Comparison of ENCODE assay signal across 8 cellular contexts in the genomic region with DNA sequence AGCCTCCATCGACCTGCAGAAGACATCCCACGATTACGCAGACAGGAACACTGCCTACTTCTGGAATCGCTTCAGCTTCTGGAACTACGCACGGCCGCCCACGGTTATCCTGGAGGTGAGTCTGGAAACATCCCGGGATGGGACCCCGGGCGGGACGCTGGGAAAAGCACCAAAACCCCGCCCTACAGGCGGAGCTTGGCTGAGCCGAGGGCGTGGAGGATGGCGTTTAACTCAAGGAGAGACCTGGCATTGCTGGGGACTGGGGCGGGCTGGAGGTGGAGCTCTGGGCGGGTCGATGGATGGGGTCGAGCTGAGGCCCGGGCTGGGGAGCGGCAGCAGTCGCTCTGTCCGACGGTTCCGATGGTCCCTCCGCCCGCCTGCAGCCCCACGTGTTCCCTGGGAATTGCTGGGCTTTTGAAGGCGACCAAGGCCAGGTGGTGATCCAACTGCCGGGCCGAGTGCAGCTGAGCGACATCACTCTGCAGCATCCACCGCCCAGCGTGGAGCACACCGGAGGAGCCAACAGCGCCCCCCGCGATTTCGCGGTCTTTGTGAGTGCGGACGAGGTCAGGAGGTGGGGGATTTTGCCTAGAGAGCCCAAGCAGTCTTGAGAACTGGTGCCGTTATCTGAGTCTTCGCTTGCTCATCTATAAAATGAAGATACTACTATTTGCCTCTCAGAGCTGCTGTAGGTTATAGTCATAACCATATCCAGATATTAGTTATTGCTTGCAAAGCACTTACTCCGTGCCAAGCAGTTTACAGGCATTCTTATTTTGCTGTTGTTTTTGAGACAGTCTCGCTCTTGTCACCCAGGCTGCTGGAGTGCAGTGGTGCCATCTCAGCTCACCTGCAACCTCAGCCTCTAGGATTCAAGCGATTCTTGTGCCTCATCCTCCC. TPM values are rescaled to one million over a fixed set of nuclear protein-coding genes. Genes with fewer than 3 reads are reported as not detected.
DNase-seq lines count a peak whose midpoint lies in the region; ATAC-seq, FAIRE-seq and TF ChIP-seq lines count a peak whose summit lies in the region.

No MANE protein-coding gene starts in this region.

- ATAC-seq in HG02759 (IDR thresholded peaks at IDR 0.05; ENCODE audit: unreplicated experiment): peak; percentile 38
- ATAC-seq in HG03565 (IDR thresholded peaks at IDR 0.05; ENCODE audit: unreplicated experiment): no peak

- TF ChIP-seq CTCF in GM06990 (IDR thresholded peaks at IDR 0.05; ENCODE audit: insufficient read depth, low read length, poor library complexity, severe bottlenecking): peak; percentile 74
- TF ChIP-seq CTCF in WERI-Rb-1 (IDR thresholded peaks at IDR 0.05; ENCODE audit: low read depth, low read length): peak; percentile 81
- peak; percentile 53 for TF ChIP-seq CTCF in bronchial epithelial cell (IDR thresholded peaks at IDR 0.05; ENCODE audit: insufficient read depth, low read length, severe bottlenecking)

- peak overlapping the region; percentile 56 for H3K27ac ChIP-seq in WERI-Rb-1

- H3K36me3 ChIP-seq in GM06990 (ENCODE audit: control insufficient read depth, insufficient read depth, low read length): no peaks in the 10 kb centered on the region; the same call in 1 of the 2 replicates
- H3K36me3 ChIP-seq in WERI-Rb-1: no peaks in the 10 kb centered on the region
- peaks cover 6% of the 10 kb centered on the region for H3K36me3 ChIP-seq in bronchial epithelial cell (ENCODE audit: control insufficient read depth, insufficient read depth, low read length)

- no peak for FAIRE-seq in bronchial epithelial cell (lab: Jason Lieb, UNC)

- H3K4me3 ChIP-seq in GM06990 (replicated peaks; ENCODE audit: low read depth, low read length) (peak overlapping the region; percentile 74), WERI-Rb-1 (ENCODE audit: low read depth, low read length) (peak overlapping the region; percentile 59), bronchial epithelial cell (ENCODE audit: low read depth, low read length) (peak overlapping the region; percentile 49)

- H3K9me3 ChIP-seq in WERI-Rb-1 (ENCODE audit: severe bottlenecking): no peaks in the 10 kb centered on the region

- H3K27me3 ChIP-seq in GM06990 (replicated peaks; ENCODE audit: control insufficient read depth, insufficient read depth, low read length): no peaks in the 10 kb centered on the region
- H3K27me3 ChIP-seq in WERI-Rb-1 (ENCODE audit: insufficient read depth, low read depth, severe bottlenecking): no peaks in the 10 kb centered on the region
- H3K27me3 ChIP-seq in bronchial epithelial cell (ENCODE audit: control insufficient read depth, insufficient read depth, low read length): no peaks in the 10 kb centered on the region

- DNase-seq in GM06990 (ENCODE audit: extremely low read depth, insufficient read length) (peak; percentile 87), NCI-H2107 treated with DMSO at 0.1 percent for 48 hours (lab: John Stamatoyannopoulos, UW; ENCODE audit: unreplicated experiment) (peak; percentile 18), WERI-Rb-1 (peak; percentile 96), bronchial epithelial cell (ENCODE audit: low read depth) (peak; percentile 84), kidney glomerular epithelial cell (lab: John Stamatoyannopoulos, UW) (peak; percentile 89)
- DNase-seq in stimulated activated CD4-positive, alpha-beta T cell treated with anti-CD3 and anti-CD28 coated beads, Interleukin-1b, Interleukin-23, amount 100 ng/mL, for 24 hours (ENCODE audit: low read depth in 4 of 4, low spot score in 1 of 4): peak; percentile 57 to 73 (median 62)

RNA-seq across cellular contexts. Expression of gene SPAG4, which starts 3.8 kb away (rescaled TPM):
- total RNA-seq in bronchial epithelial cell: 6.1 and 9.9 TPM in 2 replicates

RNA-seq across cellular contexts. Expression of gene CPNE1, which starts 45.3 kb away (rescaled TPM):
- total RNA-seq in bronchial epithelial cell: 76.3 and 85.5 TPM in 2 replicates

RNA-seq across cellular contexts. Expression of gene RBM12, which starts 45.3 kb away (rescaled TPM):
- 40.0 and 51.2 TPM in 2 replicates for total RNA-seq in bronchial epithelial cell

Comparison
In these comparisons a context has a peak if more than half of its experiments do, and no peak if none do; other contexts are left out.
1. DNase-seq: peak in every context shown above with its lines; median percentile 96 in WERI-Rb-1; 89 in kidney glomerular epithelial cell; 87 in GM06990; 84 in bronchial epithelial cell; 62 in stimulated activated CD4-positive, alpha-beta T cell treated with anti-CD3 and anti-CD28 coated beads, Interleukin-1b, Interleukin-23, amount 100 ng/mL, for 24 hours; 18 in NCI-H2107 treated with DMSO at 0.1 percent for 48 hours.